In genomic region chr1:117632269-117633067, GRCh38 we compare ENCODE assay signal across 12 cellular contexts. TPM values are rescaled to one million over a fixed set of nuclear protein-coding genes. Genes with fewer than 3 reads are reported as not detected.
A peak's percentile ranks its signal among the peaks of the same experiment; 100 is the strongest.
DNase-seq lines count a peak whose midpoint lies in the region; ATAC-seq and TF ChIP-seq lines count a peak whose summit lies in the region.
"Had no signal": no experiment of that assay in that cellular context is flagged by ENCODE, and none has a peak within 500 bp of the region (broad histone marks: within the 10 kb centered on the region; RNA-seq: fewer than 3 reads in every experiment).

No MANE protein-coding gene starts in this region.

- DNase-seq in H7 = peak; percentile 59
- DNase-seq in naive B cell = no peak
- DNase-seq in HEK293T (ENCODE audit: extremely low spot score) = no peak
- DNase-seq in NCI-H446 treated with DMSO at 0.1 percent for 48 hours (lab: John Stamatoyannopoulos, UW) = no peak
- no peak for DNase-seq in RKO (ENCODE audit: low spot score)
- DNase-seq: dermis blood vessel endothelial cell, GOT3, head of caudate nucleus, nephron progenitor cell, Right ventricle myocardium superior had no signal

- CTCF ChIA-PET in HEK293T (lab: Yijun Ruan, JAX) = no interaction called here

- H3K4me1 Mint-ChIP-seq in naive B cell = peaks cover 70 to 97% (median 83%) of the 10 kb centered on the region in 3 donors

- POLR2A ChIA-PET in HEK293T (lab: Yijun Ruan, JAX) = no interaction called here

- H3K27me3 Mint-ChIP-seq in naive B cell = no peaks in the 10 kb centered on the region

- no peaks in the 10 kb centered on the region for H3K79me2 ChIP-seq in OCI-LY3 (ENCODE audit: low read length)

- peaks cover 66% of the 10 kb centered on the region for H3K4me1 ChIP-seq in OCI-LY3 (ENCODE audit: low read length)

- H3K27me3 ChIP-seq in H7 (ENCODE audit: control insufficient read depth, insufficient read depth, low read length) (no peaks in the 10 kb centered on the region), OCI-LY3 (ENCODE audit: low read depth, low read length) (no peaks in the 10 kb centered on the region; the same call in 1 of the 2 replicates)

- H4K20me1 ChIP-seq in OCI-LY3 (ENCODE audit: insufficient read depth, low read length) = no peaks in the 10 kb centered on the region

- H3K27ac ChIP-seq in OCI-LY3 (ENCODE audit: low read length) = no peak overlapping the region

- H3K36me3 ChIP-seq in H7 (replicated peaks; ENCODE audit: control insufficient read depth, insufficient read depth, low read length) (no peaks in the 10 kb centered on the region), OCI-LY3 (replicated peaks; ENCODE audit: low read depth, low read length) (no peaks in the 10 kb centered on the region)

- no peak overlapping the region for H3K4me3 ChIP-seq in H7 (ENCODE audit: insufficient read depth, low read depth, low read length)
- no peak overlapping the region; the same call in 1 of the 2 replicates for H3K4me3 ChIP-seq in OCI-LY3 (ENCODE audit: low read length)

- no peak for TF ChIP-seq CTCF in OCI-LY3 (IDR thresholded peaks at IDR 0.05; ENCODE audit: low read depth, low read length)

- no peaks in the 10 kb centered on the region for H3K9me3 ChIP-seq in OCI-LY3 (ENCODE audit: insufficient read depth, low read length)

- H3K9ac ChIP-seq in OCI-LY3 (ENCODE audit: low read length) = no peak overlapping the region

- H3K27ac Mint-ChIP-seq in naive B cell = peak overlapping the region; percentile 18 to 84 (median 69)
- H3K27ac Mint-ChIP-seq: nephron progenitor cell had no signal

- peak overlapping the region in 7 of 8 donors; percentile 32 to 72 (median 51) for H3K4me3 Mint-ChIP-seq in naive B cell
- H3K4me3 Mint-ChIP-seq: nephron progenitor cell had no signal

- H3K9me3 Mint-ChIP-seq in naive B cell = no peaks in the 10 kb centered on the region
- H3K9me3 Mint-ChIP-seq: nephron progenitor cell had no signal

- peak overlapping the region; percentile 61 for H3K4me2 ChIP-seq in OCI-LY3 (ENCODE audit: low read length)

- ATAC-seq in GM18498 (IDR thresholded peaks at IDR 0.05; ENCODE audit: unreplicated experiment) = peak; percentile 44
- no peak for ATAC-seq in naive B cell (ENCODE audit: low read depth in 2 of 2)

- no peak overlapping the region for H2AFZ ChIP-seq in OCI-LY3 (ENCODE audit: low read depth, low read length)

- peaks cover 10 to 19% of the 10 kb centered on the region in 2 donors for H3K36me3 Mint-ChIP-seq in naive B cell

TF ChIP-seq in HEK293T, 16 proteins besides CTCF, POLR2A, EP300 and RAD21:
- no peak for TF ChIP-seq ARNT (IDR thresholded peaks at IDR 0.05)
- TF ChIP-seq FOXA1 (IDR thresholded peaks at IDR 0.05) = no peak
- TF ChIP-seq TARDBP (IDR thresholded peaks at IDR 0.05) = no peak
- no peak for TF ChIP-seq SUZ12 (IDR thresholded peaks at IDR 0.05)
- TF ChIP-seq FOXM1 (IDR thresholded peaks at IDR 0.05; ENCODE audit: borderline replicate concordance) = no peak
- TF ChIP-seq CTBP1 (IDR thresholded peaks at IDR 0.05; ENCODE audit: borderline replicate concordance) = no peak
- TF ChIP-seq BHLHE40 (IDR thresholded peaks at IDR 0.05; ENCODE audit: borderline replicate concordance) = no peak
- no peak for TF ChIP-seq FOXK2 (IDR thresholded peaks at IDR 0.05)
- TF ChIP-seq ELF4 (IDR thresholded peaks at IDR 0.05) = no peak
- TF ChIP-seq LEF1 (IDR thresholded peaks at IDR 0.05; ENCODE audit: borderline replicate concordance) = no peak
- TF ChIP-seq L3MBTL2 (conservative IDR thresholded peaks at IDR 0.05) = no peak
- no peak for TF ChIP-seq PKNOX1 (IDR thresholded peaks at IDR 0.05)

RNA-seq across cellular contexts. Expression of gene TENT5C, which starts 26.6 kb away (rescaled TPM):
- total RNA-seq in H7 (2014; rRNA removed; shearing (Covaris generic)) = 0.26 and 0.48 TPM in 2 replicates
- polyA plus RNA-seq in naive B cell (ENCODE audit: low read depth in 6 of 6) = 10 to 100 TPM; 55.9 to 92.4 (median 65.2) TPM
